ENCODE assay signal across 8 cellular contexts in the genomic region with DNA sequence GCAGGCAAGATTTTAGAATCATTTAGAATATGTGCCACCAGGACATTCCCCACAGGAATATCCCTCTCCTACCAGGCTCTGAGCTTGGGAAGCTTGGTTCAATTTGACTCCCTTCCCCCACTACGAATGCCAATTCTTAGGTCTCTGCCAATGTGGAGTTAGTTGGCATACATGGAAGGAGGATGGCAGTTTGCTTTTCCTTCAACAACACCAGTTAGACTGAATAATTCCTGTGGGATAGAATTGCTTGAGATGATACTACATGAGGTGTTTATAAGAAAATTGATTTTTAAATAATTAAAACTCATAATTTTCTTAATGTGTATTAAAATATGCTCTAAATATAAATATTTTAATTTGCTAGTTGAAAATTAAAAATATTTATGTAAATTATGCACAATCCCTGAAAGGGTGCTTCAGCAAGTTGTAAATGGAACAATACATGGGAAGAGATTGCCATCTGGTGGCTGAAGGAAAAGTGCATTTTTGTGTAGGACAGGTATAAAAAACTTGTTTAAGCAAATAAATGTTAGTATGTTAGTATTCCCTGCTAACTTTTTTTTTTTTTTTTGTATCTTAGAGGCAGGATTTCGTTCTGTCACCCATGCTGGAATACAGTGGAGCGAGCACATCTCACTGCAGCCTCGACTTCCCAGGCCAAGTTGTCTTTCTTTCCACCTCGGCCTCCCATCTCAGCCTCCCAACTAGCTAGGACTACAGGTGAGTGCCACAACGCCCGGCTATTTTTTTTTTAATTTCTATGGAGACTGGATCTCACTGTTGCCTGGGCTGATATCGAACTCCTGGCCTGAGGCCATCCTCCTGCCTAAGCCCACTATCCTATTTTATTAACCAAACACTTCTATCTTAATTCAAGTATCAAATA. TPM values are rescaled to one million over a fixed set of nuclear protein-coding genes. Genes with fewer than 3 reads are reported as not detected.
DNase-seq lines count a peak whose midpoint lies in the region; ATAC-seq and TF ChIP-seq lines count a peak whose summit lies in the region.

No MANE protein-coding gene starts in this region.

- no peaks in the 10 kb centered on the region for H3K79me2 ChIP-seq in ACC112 (ENCODE audit: control insufficient read depth, insufficient read depth, low read length, unreplicated experiment)
- no peaks in the 10 kb centered on the region for H3K79me2 ChIP-seq in KMS-11 (ENCODE audit: insufficient read depth, low read depth)

- H3K36me3 ChIP-seq in ACC112 (ENCODE audit: insufficient read depth, low read length) (no peaks in the 10 kb centered on the region), KMS-11 (ENCODE audit: insufficient read depth) (no peaks in the 10 kb centered on the region), SK-N-MC (ENCODE audit: insufficient read depth, low read length) (no peaks in the 10 kb centered on the region)

- H3K4me1 ChIP-seq in ACC112 (ENCODE audit: control insufficient read depth, insufficient read depth, low read length, unreplicated experiment): peaks cover 39% of the 10 kb centered on the region
- peaks cover 6% of the 10 kb centered on the region for H3K4me1 ChIP-seq in KMS-11 (ENCODE audit: low read depth, poor library complexity, severe bottlenecking)

- no peaks in the 10 kb centered on the region for H3K9me3 ChIP-seq in SK-N-MC (ENCODE audit: low read depth, low read length)

- peak overlapping the region; percentile 60 for H3K4me3 ChIP-seq in ACC112 (ENCODE audit: low read depth, low read length)
- no peak overlapping the region for H3K4me3 ChIP-seq in KMS-11 (IDR thresholded peaks at IDR 0.05; ENCODE audit: insufficient read depth, low read depth, low read length)
- no peak overlapping the region for H3K4me3 ChIP-seq in SK-N-MC

- in situ Hi-C loops in G401 (cut with HindIII; ENCODE audit: low sequenced_read_pairs): no loop called here

- ATAC-seq in left colon (peak; percentile 75), HG03521 (IDR thresholded peaks at IDR 0.05; ENCODE audit: unreplicated experiment) (no peak)

- peak overlapping the region; percentile 82 for H2AFZ ChIP-seq in ACC112 (ENCODE audit: low read length, unreplicated experiment)
- no peak overlapping the region for H2AFZ ChIP-seq in KMS-11 (ENCODE audit: low read depth)

- no peaks in the 10 kb centered on the region for H4K20me1 ChIP-seq in KMS-11 (ENCODE audit: insufficient read depth)

- intact Hi-C loops in left colon (cut with DNase I, micrococcal nuclease): loop anchor here (2.0 to 10.0 kb wide), 3 partner anchors 262 to 582 kb away; no protein-coding TSS in a partner anchor

- peak; percentile 73 for TF ChIP-seq CTCF in KMS-11 (conservative IDR thresholded peaks at IDR 0.05; ENCODE audit: low read depth, low read length)

- H3K27ac ChIP-seq in ACC112 (ENCODE audit: low read depth, low read length) (peak overlapping the region; percentile 95), KMS-11 (no peak overlapping the region), SK-N-MC (no peak overlapping the region)

- no peak overlapping the region for H3K4me2 ChIP-seq in KMS-11

- DNase-seq in G401 (ENCODE audit: low spot score) (peak; percentile 77), SK-N-MC (ENCODE audit: low read depth, low spot score) (peak; percentile 61), left colon (no peak), stromal cell of bone marrow (ENCODE audit: low read depth) (peak; percentile 48)
- peak; percentile 44 for DNase-seq in central memory CD4-positive, alpha-beta T cell

- no peaks in the 10 kb centered on the region for H3K27me3 ChIP-seq in ACC112 (ENCODE audit: insufficient read depth, low read length)
- H3K27me3 ChIP-seq in KMS-11 (ENCODE audit: insufficient read depth, low read depth): no peaks in the 10 kb centered on the region

- H3K9ac ChIP-seq in KMS-11 (no peak overlapping the region), SK-N-MC (ENCODE audit: insufficient read length) (no peak overlapping the region)

RNA-seq across cellular contexts. Expression of a gene that starts 25.8 kb away (rescaled TPM):
- total RNA-seq in G401 (2014; rRNA removed; shearing (Covaris generic)): 177 and 181 TPM in 2 replicates
- 10 to 100 TPM; 74.4 to 75.6 TPM for total RNA-seq in left colon

RNA-seq across cellular contexts. Expression of a gene that starts 54.8 kb away (rescaled TPM):
- 55.9 and 58.5 TPM in 2 replicates for total RNA-seq in G401 (2014; rRNA removed; shearing (Covaris generic))
- 10 to 100 TPM; 72.1 to 74.9 TPM for total RNA-seq in left colon

Comparison
In these comparisons a context has a peak if more than half of its experiments do, and no peak if none do; other contexts are left out.
1. DNase-seq: peak in G401 (single experiment), SK-N-MC (single experiment), central memory CD4-positive, alpha-beta T cell (single experiment) and stromal cell of bone marrow (single experiment); none in left colon (0 of 2).